1 cellular context compared by ENCODE assay signal in the genomic region with DNA sequence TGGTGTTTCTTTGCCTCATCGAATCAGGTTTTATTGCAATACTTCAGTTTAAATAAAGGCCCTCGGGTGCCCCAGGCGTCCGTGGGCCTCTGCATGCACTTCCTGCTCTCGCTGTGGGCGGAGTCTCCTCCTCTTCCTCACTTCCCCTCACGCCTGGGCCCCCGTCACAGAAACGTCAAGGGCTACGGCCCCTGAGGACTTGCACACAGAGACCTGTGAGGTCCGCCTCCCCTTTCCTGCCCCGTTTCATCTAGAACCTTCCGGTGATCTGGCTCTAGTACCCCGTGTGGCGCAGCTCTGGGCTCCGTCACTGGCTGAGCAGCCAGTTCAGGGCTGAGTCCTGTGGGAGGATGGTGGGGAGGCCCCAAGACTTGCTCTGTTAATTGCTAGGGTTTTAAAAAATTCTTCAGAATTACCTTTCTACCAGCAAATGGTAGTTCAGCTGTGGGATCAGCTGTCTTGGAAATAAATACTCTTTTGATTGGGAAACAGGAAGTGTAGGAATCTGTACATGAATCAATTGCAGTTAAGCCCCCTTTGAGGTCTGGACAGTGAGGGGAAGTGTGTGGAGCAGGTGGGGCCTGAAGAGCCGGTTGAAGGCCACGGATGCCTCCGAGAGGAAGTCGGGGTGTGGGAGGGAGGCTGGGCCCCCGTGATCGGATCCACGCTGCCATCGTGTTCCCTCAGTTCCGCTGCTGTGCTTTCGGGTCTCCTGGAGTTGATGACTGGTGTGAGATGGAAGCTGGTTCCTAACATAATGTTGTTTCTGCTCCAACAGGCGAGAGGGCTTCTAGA.
TF ChIP-seq lines count a peak whose summit lies in the region.

No MANE protein-coding gene starts in this region.

TF ChIP-seq in GM12878, 131 proteins besides CTCF, POLR2A, EP300 and RAD21 (continues in another document):
- TF ChIP-seq SUPT20H (IDR thresholded peaks at IDR 0.05; ENCODE audit: borderline replicate concordance, control insufficient read depth, low read depth, low read length) (no peak), WRNIP1 (IDR thresholded peaks at IDR 0.05; ENCODE audit: borderline replicate concordance, low read depth, low read length) (no peak), YBX1 (IDR thresholded peaks at IDR 0.05) (no peak), CBX5 (IDR thresholded peaks at IDR 0.05; ENCODE audit: low read depth) (0 out of 2 replicates have a peak, but pooled peaks have one; percentile 32), PML (IDR thresholded peaks at IDR 0.05; ENCODE audit: low read length) (0 out of 2 replicates have a peak, but pooled peaks have one; percentile 3), SRF (IDR thresholded peaks at IDR 0.05; ENCODE audit: low read depth in 2 of 2, low read length in 2 of 2) (no peak), IKZF1 (conservative IDR thresholded peaks at IDR 0.05) (0 out of 2 replicates have a peak, but pooled peaks have one; percentile 44), ZNF622 (IDR thresholded peaks at IDR 0.05) (no peak), CBFB (IDR thresholded peaks at IDR 0.05; ENCODE audit: low read depth) (no peak), PAX8 (IDR thresholded peaks at IDR 0.05) (no peak), CHD1 (IDR thresholded peaks at IDR 0.05; ENCODE audit: low read depth, low read length) (no peak), TCF7 (IDR thresholded peaks at IDR 0.05; ENCODE audit: borderline replicate concordance) (no peak), HDGF (IDR thresholded peaks at IDR 0.05) (peak; percentile 61; the same call in 1 of the 2 replicates), IRF4 (IDR thresholded peaks at IDR 0.05; ENCODE audit: low read depth, low read length) (no peak), LARP7 (IDR thresholded peaks at IDR 0.05) (no peak), CHD4 (IDR thresholded peaks at IDR 0.05) (no peak), ZBED1 (IDR thresholded peaks at IDR 0.05; ENCODE audit: borderline replicate concordance) (no peak), EED (IDR thresholded peaks at IDR 0.05; ENCODE audit: low read depth) (peak; percentile 43; the same call in 1 of the 2 replicates)
- TF ChIP-seq, protein P1, sequence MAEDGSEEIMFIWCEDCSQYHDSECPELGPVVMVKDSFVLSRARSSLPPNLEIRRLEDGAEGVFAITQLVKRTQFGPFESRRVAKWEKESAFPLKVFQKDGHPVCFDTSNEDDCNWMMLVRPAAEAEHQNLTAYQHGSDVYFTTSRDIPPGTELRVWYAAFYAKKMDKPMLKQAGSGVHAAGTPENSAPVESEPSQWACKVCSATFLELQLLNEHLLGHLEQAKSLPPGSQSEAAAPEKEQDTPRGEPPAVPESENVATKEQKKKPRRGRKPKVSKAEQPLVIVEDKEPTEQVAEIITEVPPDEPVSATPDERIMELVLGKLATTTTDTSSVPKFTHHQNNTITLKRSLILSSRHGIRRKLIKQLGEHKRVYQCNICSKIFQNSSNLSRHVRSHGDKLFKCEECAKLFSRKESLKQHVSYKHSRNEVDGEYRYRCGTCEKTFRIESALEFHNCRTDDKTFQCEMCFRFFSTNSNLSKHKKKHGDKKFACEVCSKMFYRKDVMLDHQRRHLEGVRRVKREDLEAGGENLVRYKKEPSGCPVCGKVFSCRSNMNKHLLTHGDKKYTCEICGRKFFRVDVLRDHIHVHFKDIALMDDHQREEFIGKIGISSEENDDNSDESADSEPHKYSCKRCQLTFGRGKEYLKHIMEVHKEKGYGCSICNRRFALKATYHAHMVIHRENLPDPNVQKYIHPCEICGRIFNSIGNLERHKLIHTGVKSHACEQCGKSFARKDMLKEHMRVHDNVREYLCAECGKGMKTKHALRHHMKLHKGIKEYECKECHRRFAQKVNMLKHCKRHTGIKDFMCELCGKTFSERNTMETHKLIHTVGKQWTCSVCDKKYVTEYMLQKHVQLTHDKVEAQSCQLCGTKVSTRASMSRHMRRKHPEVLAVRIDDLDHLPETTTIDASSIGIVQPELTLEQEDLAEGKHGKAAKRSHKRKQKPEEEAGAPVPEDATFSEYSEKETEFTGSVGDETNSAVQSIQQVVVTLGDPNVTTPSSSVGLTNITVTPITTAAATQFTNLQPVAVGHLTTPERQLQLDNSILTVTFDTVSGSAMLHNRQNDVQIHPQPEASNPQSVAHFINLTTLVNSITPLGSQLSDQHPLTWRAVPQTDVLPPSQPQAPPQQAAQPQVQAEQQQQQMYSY (CRISPR knock-in tag; IDR thresholded peaks at IDR 0.05) = no peak
- TF ChIP-seq, protein P2, sequence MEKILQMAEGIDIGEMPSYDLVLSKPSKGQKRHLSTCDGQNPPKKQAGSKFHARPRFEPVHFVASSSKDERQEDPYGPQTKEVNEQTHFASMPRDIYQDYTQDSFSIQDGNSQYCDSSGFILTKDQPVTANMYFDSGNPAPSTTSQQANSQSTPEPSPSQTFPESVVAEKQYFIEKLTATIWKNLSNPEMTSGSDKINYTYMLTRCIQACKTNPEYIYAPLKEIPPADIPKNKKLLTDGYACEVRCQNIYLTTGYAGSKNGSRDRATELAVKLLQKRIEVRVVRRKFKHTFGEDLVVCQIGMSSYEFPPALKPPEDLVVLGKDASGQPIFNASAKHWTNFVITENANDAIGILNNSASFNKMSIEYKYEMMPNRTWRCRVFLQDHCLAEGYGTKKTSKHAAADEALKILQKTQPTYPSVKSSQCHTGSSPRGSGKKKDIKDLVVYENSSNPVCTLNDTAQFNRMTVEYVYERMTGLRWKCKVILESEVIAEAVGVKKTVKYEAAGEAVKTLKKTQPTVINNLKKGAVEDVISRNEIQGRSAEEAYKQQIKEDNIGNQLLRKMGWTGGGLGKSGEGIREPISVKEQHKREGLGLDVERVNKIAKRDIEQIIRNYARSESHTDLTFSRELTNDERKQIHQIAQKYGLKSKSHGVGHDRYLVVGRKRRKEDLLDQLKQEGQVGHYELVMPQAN (conservative IDR thresholded peaks at IDR 0.05) = no peak
- TF ChIP-seq, protein P3, sequence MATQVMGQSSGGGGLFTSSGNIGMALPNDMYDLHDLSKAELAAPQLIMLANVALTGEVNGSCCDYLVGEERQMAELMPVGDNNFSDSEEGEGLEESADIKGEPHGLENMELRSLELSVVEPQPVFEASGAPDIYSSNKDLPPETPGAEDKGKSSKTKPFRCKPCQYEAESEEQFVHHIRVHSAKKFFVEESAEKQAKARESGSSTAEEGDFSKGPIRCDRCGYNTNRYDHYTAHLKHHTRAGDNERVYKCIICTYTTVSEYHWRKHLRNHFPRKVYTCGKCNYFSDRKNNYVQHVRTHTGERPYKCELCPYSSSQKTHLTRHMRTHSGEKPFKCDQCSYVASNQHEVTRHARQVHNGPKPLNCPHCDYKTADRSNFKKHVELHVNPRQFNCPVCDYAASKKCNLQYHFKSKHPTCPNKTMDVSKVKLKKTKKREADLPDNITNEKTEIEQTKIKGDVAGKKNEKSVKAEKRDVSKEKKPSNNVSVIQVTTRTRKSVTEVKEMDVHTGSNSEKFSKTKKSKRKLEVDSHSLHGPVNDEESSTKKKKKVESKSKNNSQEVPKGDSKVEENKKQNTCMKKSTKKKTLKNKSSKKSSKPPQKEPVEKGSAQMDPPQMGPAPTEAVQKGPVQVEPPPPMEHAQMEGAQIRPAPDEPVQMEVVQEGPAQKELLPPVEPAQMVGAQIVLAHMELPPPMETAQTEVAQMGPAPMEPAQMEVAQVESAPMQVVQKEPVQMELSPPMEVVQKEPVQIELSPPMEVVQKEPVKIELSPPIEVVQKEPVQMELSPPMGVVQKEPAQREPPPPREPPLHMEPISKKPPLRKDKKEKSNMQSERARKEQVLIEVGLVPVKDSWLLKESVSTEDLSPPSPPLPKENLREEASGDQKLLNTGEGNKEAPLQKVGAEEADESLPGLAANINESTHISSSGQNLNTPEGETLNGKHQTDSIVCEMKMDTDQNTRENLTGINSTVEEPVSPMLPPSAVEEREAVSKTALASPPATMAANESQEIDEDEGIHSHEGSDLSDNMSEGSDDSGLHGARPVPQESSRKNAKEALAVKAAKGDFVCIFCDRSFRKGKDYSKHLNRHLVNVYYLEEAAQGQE (IDR thresholded peaks at IDR 0.05; ENCODE audit: low read depth, low read length) = no peak
- TF ChIP-seq, protein P4, sequence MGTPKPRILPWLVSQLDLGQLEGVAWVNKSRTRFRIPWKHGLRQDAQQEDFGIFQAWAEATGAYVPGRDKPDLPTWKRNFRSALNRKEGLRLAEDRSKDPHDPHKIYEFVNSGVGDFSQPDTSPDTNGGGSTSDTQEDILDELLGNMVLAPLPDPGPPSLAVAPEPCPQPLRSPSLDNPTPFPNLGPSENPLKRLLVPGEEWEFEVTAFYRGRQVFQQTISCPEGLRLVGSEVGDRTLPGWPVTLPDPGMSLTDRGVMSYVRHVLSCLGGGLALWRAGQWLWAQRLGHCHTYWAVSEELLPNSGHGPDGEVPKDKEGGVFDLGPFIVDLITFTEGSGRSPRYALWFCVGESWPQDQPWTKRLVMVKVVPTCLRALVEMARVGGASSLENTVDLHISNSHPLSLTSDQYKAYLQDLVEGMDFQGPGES (IDR thresholded peaks at IDR 0.05) = no peak
- TF ChIP-seq, protein P5, sequence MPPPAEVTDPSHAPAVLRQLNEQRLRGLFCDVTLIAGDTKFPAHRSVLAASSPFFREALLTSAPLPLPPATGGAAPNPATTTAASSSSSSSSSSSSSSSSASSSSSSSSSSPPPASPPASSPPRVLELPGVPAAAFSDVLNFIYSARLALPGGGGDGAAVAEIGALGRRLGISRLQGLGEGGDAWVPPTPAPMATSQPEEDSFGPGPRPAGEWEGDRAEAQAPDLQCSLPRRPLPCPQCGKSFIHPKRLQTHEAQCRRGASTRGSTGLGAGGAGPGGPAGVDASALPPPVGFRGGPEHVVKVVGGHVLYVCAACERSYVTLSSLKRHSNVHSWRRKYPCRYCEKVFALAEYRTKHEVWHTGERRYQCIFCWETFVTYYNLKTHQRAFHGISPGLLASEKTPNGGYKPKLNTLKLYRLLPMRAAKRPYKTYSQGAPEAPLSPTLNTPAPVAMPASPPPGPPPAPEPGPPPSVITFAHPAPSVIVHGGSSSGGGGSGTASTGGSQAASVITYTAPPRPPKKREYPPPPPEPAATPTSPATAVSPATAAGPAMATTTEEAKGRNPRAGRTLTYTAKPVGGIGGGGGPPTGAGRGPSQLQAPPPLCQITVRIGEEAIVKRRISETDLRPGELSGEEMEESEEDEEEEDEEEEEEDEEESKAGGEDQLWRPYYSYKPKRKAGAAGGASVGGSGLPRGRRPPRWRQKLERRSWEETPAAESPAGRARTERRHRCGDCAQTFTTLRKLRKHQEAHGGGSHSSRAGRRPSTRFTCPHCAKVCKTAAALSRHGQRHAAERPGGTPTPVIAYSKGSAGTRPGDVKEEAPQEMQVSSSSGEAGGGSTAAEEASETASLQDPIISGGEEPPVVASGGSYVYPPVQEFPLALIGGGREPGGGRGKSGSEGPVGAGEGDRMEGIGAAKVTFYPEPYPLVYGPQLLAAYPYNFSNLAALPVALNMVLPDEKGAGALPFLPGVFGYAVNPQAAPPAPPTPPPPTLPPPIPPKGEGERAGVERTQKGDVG (CRISPR knock-in tag; IDR thresholded peaks at IDR 0.05) = no peak
- TF ChIP-seq, protein P6, sequence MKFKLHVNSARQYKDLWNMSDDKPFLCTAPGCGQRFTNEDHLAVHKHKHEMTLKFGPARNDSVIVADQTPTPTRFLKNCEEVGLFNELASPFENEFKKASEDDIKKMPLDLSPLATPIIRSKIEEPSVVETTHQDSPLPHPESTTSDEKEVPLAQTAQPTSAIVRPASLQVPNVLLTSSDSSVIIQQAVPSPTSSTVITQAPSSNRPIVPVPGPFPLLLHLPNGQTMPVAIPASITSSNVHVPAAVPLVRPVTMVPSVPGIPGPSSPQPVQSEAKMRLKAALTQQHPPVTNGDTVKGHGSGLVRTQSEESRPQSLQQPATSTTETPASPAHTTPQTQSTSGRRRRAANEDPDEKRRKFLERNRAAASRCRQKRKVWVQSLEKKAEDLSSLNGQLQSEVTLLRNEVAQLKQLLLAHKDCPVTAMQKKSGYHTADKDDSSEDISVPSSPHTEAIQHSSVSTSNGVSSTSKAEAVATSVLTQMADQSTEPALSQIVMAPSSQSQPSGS (IDR thresholded peaks at IDR 0.05; ENCODE audit: low read length) = no peak
- TF ChIP-seq, protein P7, sequence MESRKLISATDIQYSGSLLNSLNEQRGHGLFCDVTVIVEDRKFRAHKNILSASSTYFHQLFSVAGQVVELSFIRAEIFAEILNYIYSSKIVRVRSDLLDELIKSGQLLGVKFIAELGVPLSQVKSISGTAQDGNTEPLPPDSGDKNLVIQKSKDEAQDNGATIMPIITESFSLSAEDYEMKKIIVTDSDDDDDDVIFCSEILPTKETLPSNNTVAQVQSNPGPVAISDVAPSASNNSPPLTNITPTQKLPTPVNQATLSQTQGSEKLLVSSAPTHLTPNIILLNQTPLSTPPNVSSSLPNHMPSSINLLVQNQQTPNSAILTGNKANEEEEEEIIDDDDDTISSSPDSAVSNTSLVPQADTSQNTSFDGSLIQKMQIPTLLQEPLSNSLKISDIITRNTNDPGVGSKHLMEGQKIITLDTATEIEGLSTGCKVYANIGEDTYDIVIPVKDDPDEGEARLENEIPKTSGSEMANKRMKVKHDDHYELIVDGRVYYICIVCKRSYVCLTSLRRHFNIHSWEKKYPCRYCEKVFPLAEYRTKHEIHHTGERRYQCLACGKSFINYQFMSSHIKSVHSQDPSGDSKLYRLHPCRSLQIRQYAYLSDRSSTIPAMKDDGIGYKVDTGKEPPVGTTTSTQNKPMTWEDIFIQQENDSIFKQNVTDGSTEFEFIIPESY (IDR thresholded peaks at IDR 0.05) = no peak
- TF ChIP-seq, protein P8, sequence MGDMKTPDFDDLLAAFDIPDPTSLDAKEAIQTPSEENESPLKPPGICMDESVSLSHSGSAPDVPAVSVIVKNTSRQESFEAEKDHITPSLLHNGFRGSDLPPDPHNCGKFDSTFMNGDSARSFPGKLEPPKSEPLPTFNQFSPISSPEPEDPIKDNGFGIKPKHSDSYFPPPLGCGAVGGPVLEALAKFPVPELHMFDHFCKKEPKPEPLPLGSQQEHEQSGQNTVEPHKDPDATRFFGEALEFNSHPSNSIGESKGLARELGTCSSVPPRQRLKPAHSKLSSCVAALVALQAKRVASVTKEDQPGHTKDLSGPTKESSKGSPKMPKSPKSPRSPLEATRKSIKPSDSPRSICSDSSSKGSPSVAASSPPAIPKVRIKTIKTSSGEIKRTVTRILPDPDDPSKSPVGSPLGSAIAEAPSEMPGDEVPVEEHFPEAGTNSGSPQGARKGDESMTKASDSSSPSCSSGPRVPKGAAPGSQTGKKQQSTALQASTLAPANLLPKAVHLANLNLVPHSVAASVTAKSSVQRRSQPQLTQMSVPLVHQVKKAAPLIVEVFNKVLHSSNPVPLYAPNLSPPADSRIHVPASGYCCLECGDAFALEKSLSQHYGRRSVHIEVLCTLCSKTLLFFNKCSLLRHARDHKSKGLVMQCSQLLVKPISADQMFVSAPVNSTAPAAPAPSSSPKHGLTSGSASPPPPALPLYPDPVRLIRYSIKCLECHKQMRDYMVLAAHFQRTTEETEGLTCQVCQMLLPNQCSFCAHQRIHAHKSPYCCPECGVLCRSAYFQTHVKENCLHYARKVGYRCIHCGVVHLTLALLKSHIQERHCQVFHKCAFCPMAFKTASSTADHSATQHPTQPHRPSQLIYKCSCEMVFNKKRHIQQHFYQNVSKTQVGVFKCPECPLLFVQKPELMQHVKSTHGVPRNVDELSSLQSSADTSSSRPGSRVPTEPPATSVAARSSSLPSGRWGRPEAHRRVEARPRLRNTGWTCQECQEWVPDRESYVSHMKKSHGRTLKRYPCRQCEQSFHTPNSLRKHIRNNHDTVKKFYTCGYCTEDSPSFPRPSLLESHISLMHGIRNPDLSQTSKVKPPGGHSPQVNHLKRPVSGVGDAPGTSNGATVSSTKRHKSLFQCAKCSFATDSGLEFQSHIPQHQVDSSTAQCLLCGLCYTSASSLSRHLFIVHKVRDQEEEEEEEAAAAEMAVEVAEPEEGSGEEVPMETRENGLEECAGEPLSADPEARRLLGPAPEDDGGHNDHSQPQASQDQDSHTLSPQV (IDR thresholded peaks at IDR 0.05) = 0 out of 2 replicates have a peak, but pooled peaks have one; percentile 30
